9 cellular contexts compared by ENCODE assay signal in the genomic region with DNA sequence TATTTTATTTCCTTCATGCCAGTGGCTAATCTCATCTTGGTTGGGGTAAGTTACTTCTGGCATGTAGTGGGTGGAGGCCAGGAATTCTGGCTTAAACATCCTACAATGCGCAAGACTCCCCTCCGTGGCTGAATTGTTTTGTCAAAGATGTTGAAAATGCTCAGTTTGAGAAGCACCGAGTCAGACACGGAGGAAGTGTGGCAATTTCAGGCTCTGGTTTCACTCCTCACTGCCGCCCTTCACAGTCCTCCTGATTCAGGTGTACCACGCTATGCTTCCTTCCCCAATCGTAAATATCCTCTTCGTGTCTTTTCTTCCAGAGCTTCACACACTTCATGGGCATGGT.
DNase-seq lines count a peak whose midpoint lies in the region; ATAC-seq and TF ChIP-seq lines count a peak whose summit lies in the region.
"Had no signal": no experiment of that assay in that cellular context is flagged by ENCODE, and none has a peak within 500 bp of the region (broad histone marks: within the 10 kb centered on the region; RNA-seq: fewer than 3 reads in every experiment).

No MANE protein-coding gene starts in this region.

- WGBS in heart left ventricle, 4 donors = 56 to 71% (median 68%) methylated on average over 8 of the region's 8 CpGs

- no peak overlapping the region for H3K4me3 ChIP-seq in iPS-20b (ENCODE audit: low read length)
- no peak overlapping the region for H3K4me3 ChIP-seq in heart left ventricle
- no peak overlapping the region for H3K4me3 ChIP-seq in WERI-Rb-1 (ENCODE audit: low read depth, low read length)
- H3K4me3 ChIP-seq: uterus had no signal

- H3K4me1 ChIP-seq in iPS-20b (ENCODE audit: insufficient read depth, low read length) = peaks cover 12% of the 10 kb centered on the region; the same call in 1 of the 2 replicates
- peaks cover 0 to 6% (median 0%) of the 10 kb centered on the region in 12 donors for H3K4me1 ChIP-seq in heart left ventricle
- H3K4me1 ChIP-seq: uterus had no signal

- H3K36me3 ChIP-seq in iPS-20b (ENCODE audit: insufficient read depth, low read depth, low read length) (no peaks in the 10 kb centered on the region), heart left ventricle (no peaks in the 10 kb centered on the region), WERI-Rb-1 (no peaks in the 10 kb centered on the region)
- H3K36me3 ChIP-seq: uterus had no signal

- H3K36me3 Mint-ChIP-seq in Calu3 (ENCODE audit: insufficient read depth, unreplicated experiment) = peaks cover 8% of the 10 kb centered on the region

- intact Hi-C loops in Calu3 (cut with micrococcal nuclease; ENCODE audit: unreplicated experiment) = no loop called here
- intact Hi-C loops in heart left ventricle (cut with DNase I) = no loop called here

- BruUV-seq in Calu3 (replicated peaks; lab: Mats Ljungman, UMichigan) = TSS peak; percentile 98

- CTCF ChIA-PET in Calu3 (lab: Charles Lee) = interaction anchor here (0.7 to 3.1 kb wide), 6 partner anchors 9 to 520 kb away, joined by 3 to 11 read pairs (median 3); no protein-coding TSS in a partner anchor

- peak overlapping the region; percentile 93 for H3K27ac Mint-ChIP-seq in Calu3 (ENCODE audit: unreplicated experiment)

- ATAC-seq in GM21447 (IDR thresholded peaks at IDR 0.05; ENCODE audit: unreplicated experiment) (peak; percentile 70), heart left ventricle (no peak)

- H3K27me3 ChIP-seq in iPS-20b (ENCODE audit: insufficient read depth, low read length) (no peaks in the 10 kb centered on the region; the same call in 1 of the 2 replicates), heart left ventricle (no peaks in the 10 kb centered on the region), WERI-Rb-1 (ENCODE audit: insufficient read depth, low read depth, severe bottlenecking) (no peaks in the 10 kb centered on the region)
- H3K27me3 ChIP-seq: uterus had no signal

- TF ChIP-seq POLR2A in heart left ventricle (IDR thresholded peaks at IDR 0.05) = no peak

- DNase-seq in Calu3 (peak; percentile 64), NAMALWA (ENCODE audit: low spot score) (peak; percentile 55), heart left ventricle (no peak), HPDE6-E6E7 (ENCODE audit: extremely low spot score) (no peak), WERI-Rb-1 (no peak), NCI-H1048 (lab: John Stamatoyannopoulos, UW) (no peak)
- DNase-seq: uterus had no signal

- H3K4me1 Mint-ChIP-seq in Calu3 (ENCODE audit: low read depth, unreplicated experiment) = peaks cover 39% of the 10 kb centered on the region

- H3K27ac ChIP-seq in iPS-20b (ENCODE audit: low read length) (no peak overlapping the region), heart left ventricle (no peak overlapping the region), WERI-Rb-1 (no peak overlapping the region)
- H3K27ac ChIP-seq: uterus had no signal

- H3K9ac ChIP-seq in iPS-20b (ENCODE audit: low read depth, low read length) = 0 out of 2 replicates have a peak overlapping the region, but pooled peaks have one; percentile 42

- H3K9me3 ChIP-seq in iPS-20b (ENCODE audit: insufficient read depth, low read depth, low read length) = no peaks in the 10 kb centered on the region
- H3K9me3 ChIP-seq in heart left ventricle = no peaks in the 10 kb centered on the region
- H3K9me3 ChIP-seq in WERI-Rb-1 (ENCODE audit: severe bottlenecking) = no peaks in the 10 kb centered on the region
- H3K9me3 ChIP-seq: uterus had no signal

- H3K4me3 Mint-ChIP-seq in Calu3 (ENCODE audit: low read depth, unreplicated experiment) = peak overlapping the region; percentile 69

- no peaks in the 10 kb centered on the region for H3K9me3 Mint-ChIP-seq in Calu3 (ENCODE audit: low read depth, unreplicated experiment)

- H3K27me3 Mint-ChIP-seq in Calu3 (ENCODE audit: unreplicated experiment) = no peaks in the 10 kb centered on the region

- TF ChIP-seq CTCF in Calu3 (IDR thresholded peaks at IDR 0.05; ENCODE audit: unreplicated experiment) (no peak), heart left ventricle (IDR thresholded peaks at IDR 0.05) (no peak), WERI-Rb-1 (IDR thresholded peaks at IDR 0.05; ENCODE audit: low read depth, low read length) (no peak)

Comparison
In these comparisons a context has a peak if more than half of its experiments do, and no peak if none do; other contexts are left out.
1. DNase-seq: peak in Calu3 (single experiment) and NAMALWA (single experiment); none in heart left ventricle (0 of 5), HPDE6-E6E7 (single experiment), WERI-Rb-1 (single experiment) and NCI-H1048 (single experiment).